7 cellular contexts compared by ENCODE assay signal in genomic region chr1:163596106-163596505, GRCh38.
A peak's percentile ranks its signal among the peaks of the same experiment; 100 is the strongest.
DNase-seq lines count a peak whose midpoint lies in the region; TF ChIP-seq lines count a peak whose summit lies in the region.
"Not testable (repeated sequence)": the region's sequence is repeated elsewhere in the genome, so short reads cannot be mapped to it uniquely, and the experiment has no call there.

No MANE protein-coding gene starts in this region.

- not testable (repeated sequence) for H3K36me3 ChIP-seq in HUES48 (ENCODE audit: control insufficient read depth, insufficient read depth, low read length); Loucy (ENCODE audit: insufficient read depth, low read length); endodermal cell (ENCODE audit: control insufficient read depth, insufficient read depth, low read length); iPS DF 6.9 (ENCODE audit: control insufficient read depth, insufficient read depth, low read length); mesendoderm (ENCODE audit: control insufficient read depth, insufficient read depth, low read length)

- H2AK5ac ChIP-seq in mesendoderm (ENCODE audit: low read length), result not testable (repeated sequence)

- not testable (repeated sequence) for H3F3A ChIP-seq in Loucy (ENCODE audit: low read depth)

- H3K4me3 Mint-ChIP-seq in endodermal cell, result not testable (repeated sequence)

- peak overlapping the region; percentile 95 for H3K27ac ChIP-seq in HUES48 (ENCODE audit: low read depth, low read length)
- peak overlapping the region; percentile 92 for H3K27ac ChIP-seq in VCaP
- not testable (repeated sequence) for H3K27ac ChIP-seq in endodermal cell (ENCODE audit: low read depth, low read length)
- peak overlapping the region; percentile 31 for H3K27ac ChIP-seq in iPS DF 6.9 (ENCODE audit: low read length)
- H3K27ac ChIP-seq in mesendoderm (ENCODE audit: low read depth, low read length), result peak overlapping the region; percentile 83

- H4K20me1 ChIP-seq in Loucy (ENCODE audit: insufficient read depth, low read length, poor library complexity, severe bottlenecking), result not testable (repeated sequence)

- H3K18ac ChIP-seq in mesendoderm (ENCODE audit: low read length), result peak overlapping the region; percentile 64

- H4K8ac ChIP-seq in mesendoderm (ENCODE audit: low read depth, low read length), result not testable (repeated sequence)

- H3K4me3 ChIP-seq in HUES48 (ENCODE audit: low read depth, low read length) (0 out of 2 replicates have a peak overlapping the region, but pooled peaks have one; percentile 49), Loucy (ENCODE audit: low read length, poor library complexity, severe bottlenecking) (peak overlapping the region; percentile 41)
- not testable (repeated sequence) for H3K4me3 ChIP-seq in endodermal cell (ENCODE audit: low read length); iPS DF 6.9 (ENCODE audit: low read length); mesendoderm (ENCODE audit: low read length)

- not testable (repeated sequence) for H2BK15ac ChIP-seq in mesendoderm (replicated peaks; ENCODE audit: low read depth)

- H3K9me3 ChIP-seq in HUES48 (ENCODE audit: control insufficient read depth, insufficient read depth, low read length), result peaks cover 11% of the 10 kb centered on the region; the same call in 1 of the 2 replicates
- not testable (repeated sequence) for H3K9me3 ChIP-seq in Loucy (ENCODE audit: insufficient read depth, low read depth, low read length); iPS DF 6.9 (ENCODE audit: control insufficient read depth, insufficient read depth, low read length)
- peaks cover 48% of the 10 kb centered on the region for H3K9me3 ChIP-seq in endodermal cell (ENCODE audit: control insufficient read depth, low read length)

- H3K79me2 ChIP-seq in Loucy (ENCODE audit: insufficient read depth, low read length); mesendoderm (ENCODE audit: control insufficient read depth, insufficient read depth, low read length): not testable (repeated sequence)

- H3K36me3 Mint-ChIP-seq in endodermal cell (ENCODE audit: low read depth), result peaks cover 27% of the 10 kb centered on the region

- peaks cover 23% of the 10 kb centered on the region for H3K4me1 Mint-ChIP-seq in endodermal cell

- not testable (repeated sequence) for H4K5ac ChIP-seq in mesendoderm (ENCODE audit: low read length)

- H3K27ac Mint-ChIP-seq in endodermal cell, result not testable (repeated sequence)

- not testable (repeated sequence) for H3K9ac ChIP-seq in HUES48 (ENCODE audit: low read depth, low read length); Loucy (ENCODE audit: low read depth, low read length, poor library complexity, severe bottlenecking); endodermal cell (ENCODE audit: extremely low read depth, low read length, poor library complexity, severe bottlenecking); mesendoderm (ENCODE audit: low read length)

- not testable (repeated sequence) for H3K27me3 ChIP-seq in HUES48 (ENCODE audit: control insufficient read depth, insufficient read depth, low read length); Loucy (ENCODE audit: insufficient read depth, low read length, poor library complexity, severe bottlenecking); endodermal cell (ENCODE audit: control insufficient read depth, insufficient read depth, low read length, poor library complexity, severe bottlenecking); iPS DF 6.9 (ENCODE audit: control insufficient read depth, insufficient read depth, low read length); mesendoderm (ENCODE audit: insufficient read depth, low read length, poor library complexity)

- H3K9me3 Mint-ChIP-seq in endodermal cell, result peaks cover 35% of the 10 kb centered on the region

- H3K27me3 Mint-ChIP-seq in endodermal cell (ENCODE audit: insufficient read depth), result not testable (repeated sequence)

- H3K4ac ChIP-seq in mesendoderm (ENCODE audit: low read depth, low read length), result peak overlapping the region; percentile 43

- not testable (repeated sequence) for H3K23ac ChIP-seq in mesendoderm (ENCODE audit: low read length)

- peak overlapping the region; percentile 98 for H2BK120ac ChIP-seq in mesendoderm (ENCODE audit: low read depth, low read length)

- H2AFZ ChIP-seq in Loucy (ENCODE audit: low read length), result not testable (repeated sequence)

- H3K4me2 ChIP-seq in Loucy (ENCODE audit: low read depth, low read length, poor library complexity, severe bottlenecking), result peak overlapping the region; percentile 51
- not testable (repeated sequence) for H3K4me2 ChIP-seq in mesendoderm (ENCODE audit: low read length)

- 25% methylated on average over 2 of the region's 3 CpGs; no CpG with 5 or more reads in 1 of the 2 experiments for WGBS in endodermal cell (ENCODE audit: insufficient coverage in 1 of 2, insufficient read length in 1 of 2), 2 experiments
- WGBS in iPS DF 6.9 (ENCODE audit: insufficient coverage, insufficient read length), result no CpG with 5 or more reads among the region's 3 CpGs
- WGBS in mesendoderm (ENCODE audit: extremely low coverage, insufficient coverage, low lambda C conversion rate), result no CpG with 5 or more reads among the region's 3 CpGs

- not testable (repeated sequence) for TF ChIP-seq CTCF in Loucy (conservative IDR thresholded peaks at IDR 0.05; ENCODE audit: low read length); VCaP (conservative IDR thresholded peaks at IDR 0.05); endodermal cell (conservative IDR thresholded peaks at IDR 0.05)

- DNase-seq in ELF-1 (ENCODE audit: low read depth, low spot score), result peak; percentile 6
- peak; percentile 86 for DNase-seq in endodermal cell
- not testable (repeated sequence) for DNase-seq in iPS DF 6.9 (ENCODE audit: low read depth, low spot score)
- DNase-seq in mesendoderm, result peak; percentile 93

- H2BK5ac ChIP-seq in mesendoderm (ENCODE audit: low read length), result peak overlapping the region; percentile 82

- not testable (repeated sequence) for H3K79me1 ChIP-seq in mesendoderm (ENCODE audit: low read length)

- H3K56ac ChIP-seq in mesendoderm (ENCODE audit: low read length), result peak overlapping the region; percentile 69

- peaks cover 24% of the 10 kb centered on the region for H3K4me1 ChIP-seq in HUES48 (ENCODE audit: control insufficient read depth, insufficient read depth, low read length)
- H3K4me1 ChIP-seq in Loucy (ENCODE audit: insufficient read depth, low read length, poor library complexity, severe bottlenecking), result peaks cover 18% of the 10 kb centered on the region
- not testable (repeated sequence) for H3K4me1 ChIP-seq in endodermal cell (ENCODE audit: control insufficient read depth, insufficient read depth, low read length); iPS DF 6.9 (ENCODE audit: control insufficient read depth, insufficient read depth, low read length); mesendoderm (ENCODE audit: control insufficient read depth, low read depth, low read length)

- H3K9me2 ChIP-seq in Loucy (replicated peaks; ENCODE audit: low read depth, low read length), result not testable (repeated sequence)
